In genomic region chr20:17431621-17432364, GRCh38 we compare ENCODE assay signal across 8 cellular contexts.
DNase-seq lines count a peak whose midpoint lies in the region; ATAC-seq and TF ChIP-seq lines count a peak whose summit lies in the region.

No MANE protein-coding gene starts in this region.

- no peak for ATAC-seq in mucosa of descending colon
- ATAC-seq in GM21723 (IDR thresholded peaks at IDR 0.05; ENCODE audit: unreplicated experiment): no peak

- no peak overlapping the region for H2AK5ac ChIP-seq in H9 (ENCODE audit: insufficient read length, low read length)

- H3K4me1 Mint-ChIP-seq in H9: peaks cover 16 to 23% of the 10 kb centered on the region in 2 experiments
- H3K4me1 Mint-ChIP-seq in endodermal cell: peaks cover 24% of the 10 kb centered on the region

- H2BK120ac ChIP-seq in H9 (ENCODE audit: low read depth, low read length, poor library complexity, severe bottlenecking): no peak overlapping the region

- no peak for TF ChIP-seq POLR2A in stomach (IDR thresholded peaks at IDR 0.05)

- no peak overlapping the region for H3K4ac ChIP-seq in H9 (ENCODE audit: low read depth, low read length)

- intact Hi-C loops in mucosa of descending colon (cut with DNase I, micrococcal nuclease) (loop anchor here (2.0 to 5.0 kb wide), 2 partner anchors 629 kb away; no protein-coding TSS in a partner anchor), stomach (cut with DNase I; ENCODE audit: low total_unique reads) (loop anchor here (5.0 kb wide), 1 partner anchor 629 kb away; no protein-coding TSS in a partner anchor)

- H3K18ac ChIP-seq in H9 (ENCODE audit: insufficient read length, low read depth, low read length): no peak overlapping the region

- H3K36me3 Mint-ChIP-seq in H9 (ENCODE audit: insufficient read depth in 1 of 3, low read depth in 3 of 3) (no peaks in the 10 kb centered on the region), endodermal cell (ENCODE audit: low read depth) (no peaks in the 10 kb centered on the region)

- H2BK12ac ChIP-seq in H9 (ENCODE audit: insufficient read length, low read depth, low read length): no peak overlapping the region

- no peak overlapping the region for H3K27ac Mint-ChIP-seq in H9
- no peak overlapping the region for H3K27ac Mint-ChIP-seq in endodermal cell

- H3K4me1 ChIP-seq in H9 (ENCODE audit: insufficient read depth, low read length): no peaks in the 10 kb centered on the region; the same call in 1 of the 2 replicates
- H3K4me1 ChIP-seq in endodermal cell (ENCODE audit: control insufficient read depth, insufficient read depth, low read length): no peaks in the 10 kb centered on the region
- no peaks in the 10 kb centered on the region for H3K4me1 ChIP-seq in mucosa of descending colon (ENCODE audit: low read depth)
- H3K4me1 ChIP-seq in stomach: peaks cover 0 to 9% (median 0%) of the 10 kb centered on the region in 4 donors

- TF ChIP-seq EP300 in stomach (IDR thresholded peaks at IDR 0.05): no peak

- no peak overlapping the region for H2BK20ac ChIP-seq in H9 (ENCODE audit: low read depth, low read length, poor library complexity, severe bottlenecking)

- no peak overlapping the region for H3K56ac ChIP-seq in H9 (ENCODE audit: insufficient read length, low read depth, low read length)

- H3K9me3 ChIP-seq in H9 (ENCODE audit: control insufficient read depth, low read depth, low read length) (no peaks in the 10 kb centered on the region), endodermal cell (ENCODE audit: control insufficient read depth, low read length) (no peaks in the 10 kb centered on the region), mucosa of descending colon (no peaks in the 10 kb centered on the region), stomach (no peaks in the 10 kb centered on the region)

- no peak overlapping the region for H4K91ac ChIP-seq in H9 (ENCODE audit: insufficient read length, low read depth, low read length)

- DNase-seq in C1 segment of cervical spinal cord (lab: John Stamatoyannopoulos, UW) (peak in 8 of 14 donors; percentile 2 to 61 (median 10)), H9 (peak; percentile 62), NCI-H2171 treated with DMSO at 0.1 percent for 48 hours (lab: John Stamatoyannopoulos, UW) (peak; percentile 55), endodermal cell (peak; percentile 87), mucosa of descending colon (peak in 2 of 3 donors; percentile 46 to 51), stomach (peak; percentile 51)
- DNase-seq in activated CD4-positive, alpha-beta T cell treated with anti-CD3 and anti-CD28 coated beads, Interleukin-2, amount 50 U/mL, for 4 hours: peak; percentile 16 to 32

- no peaks in the 10 kb centered on the region for H3K36me3 ChIP-seq in endodermal cell (ENCODE audit: control insufficient read depth, insufficient read depth, low read length)
- no peaks in the 10 kb centered on the region for H3K36me3 ChIP-seq in mucosa of descending colon (ENCODE audit: low read depth)
- no peaks in the 10 kb centered on the region for H3K36me3 ChIP-seq in stomach

- H3T11ph ChIP-seq in H9 (ENCODE audit: low read length): no peak overlapping the region

- H4K20me1 ChIP-seq in H9 (ENCODE audit: control insufficient read depth, insufficient read depth, insufficient read length): no peaks in the 10 kb centered on the region

- H3K27ac ChIP-seq in H9 (ENCODE audit: insufficient read length, low read depth, low read length): no peak overlapping the region
- no peak overlapping the region for H3K27ac ChIP-seq in endodermal cell (ENCODE audit: low read depth, low read length)
- H3K27ac ChIP-seq in stomach: no peak overlapping the region

- peaks cover 2% of the 10 kb centered on the region for H3K27me3 Mint-ChIP-seq in H9 (ENCODE audit: low read depth)
- peaks cover 6% of the 10 kb centered on the region for H3K27me3 Mint-ChIP-seq in endodermal cell (ENCODE audit: insufficient read depth)

- no peak overlapping the region for H2AFZ ChIP-seq in H9 (ENCODE audit: low read length)

- H3K4me3 ChIP-seq in endodermal cell (ENCODE audit: low read length) (no peak overlapping the region), mucosa of descending colon (no peak overlapping the region), stomach (no peak overlapping the region)

- no peak overlapping the region for H3K9ac ChIP-seq in H9 (ENCODE audit: extremely low read depth, insufficient read length, low read length)
- H3K9ac ChIP-seq in endodermal cell (ENCODE audit: extremely low read depth, low read length, poor library complexity, severe bottlenecking): no peak overlapping the region

- H2BK15ac ChIP-seq in H9 (ENCODE audit: low read depth, low read length): no peak overlapping the region

- no peak overlapping the region for H3K23ac ChIP-seq in H9 (ENCODE audit: insufficient read length, low read depth, low read length)

- H4K8ac ChIP-seq in H9 (replicated peaks; ENCODE audit: insufficient read length, low read depth, low read length): no peak overlapping the region

- no peaks in the 10 kb centered on the region for H3K79me1 ChIP-seq in H9 (ENCODE audit: insufficient read depth, low read depth, low read length, poor library complexity, severe bottlenecking)

- H3K4me2 ChIP-seq in H9 (ENCODE audit: insufficient read depth, insufficient read length, low read length): no peak overlapping the region

- H3K27me3 ChIP-seq in H9 (ENCODE audit: insufficient read depth, low read length): no peaks in the 10 kb centered on the region
- no peaks in the 10 kb centered on the region for H3K27me3 ChIP-seq in endodermal cell (ENCODE audit: control insufficient read depth, insufficient read depth, low read length, poor library complexity, severe bottlenecking)
- peaks cover 0 to 21% (median 0%) of the 10 kb centered on the region in 3 donors for H3K27me3 ChIP-seq in stomach

- H3K9me3 Mint-ChIP-seq in H9: no peaks in the 10 kb centered on the region
- no peaks in the 10 kb centered on the region for H3K9me3 Mint-ChIP-seq in endodermal cell

- TF ChIP-seq CTCF in H9 (conservative IDR thresholded peaks at IDR 0.05) (peak; percentile 96), endodermal cell (conservative IDR thresholded peaks at IDR 0.05) (peak; percentile 98), mucosa of descending colon (IDR thresholded peaks at IDR 0.05) (peak; percentile 70), stomach (IDR thresholded peaks at IDR 0.05) (peak in 5 of 7 experiments; percentile 27 to 92 (median 73))

- H2BK5ac ChIP-seq in H9 (ENCODE audit: insufficient read length, low read length): no peak overlapping the region

- no peak overlapping the region for H4K5ac ChIP-seq in H9 (ENCODE audit: insufficient read length, low read depth, low read length)

- H3K4me3 Mint-ChIP-seq in H9: no peak overlapping the region
- H3K4me3 Mint-ChIP-seq in endodermal cell: no peak overlapping the region

- no peaks in the 10 kb centered on the region for H3K79me2 ChIP-seq in H9 (ENCODE audit: insufficient read depth, low read length)

- H3K14ac ChIP-seq in H9 (ENCODE audit: insufficient read depth, low read length): no peak overlapping the region

- no peaks in the 10 kb centered on the region for H3K23me2 ChIP-seq in H9 (ENCODE audit: insufficient read length, low read depth, low read length, poor library complexity, severe bottlenecking)

- no CpG with 5 or more reads among the region's 17 CpGs for WGBS in H9 (ENCODE audit: extremely low coverage, insufficient read length, low lambda C conversion rate)
- WGBS in endodermal cell (ENCODE audit: insufficient coverage in 1 of 2, insufficient read length in 1 of 2), 2 experiments: 44 to 45% methylated on average over 8 to 17 of the region's 17 CpGs
- 30 to 35% (median 31%) methylated on average over 17 of the region's 17 CpGs for WGBS in stomach, 5 donors

Comparison
In these comparisons a context has a peak if more than half of its experiments do, and no peak if none do; other contexts are left out.
1. DNase-seq: peak in every context shown above with its lines; median percentile 87 in endodermal cell; 62 in H9; 55 in NCI-H2171 treated with DMSO at 0.1 percent for 48 hours; 51 in stomach; 48 in mucosa of descending colon; 24 in activated CD4-positive, alpha-beta T cell treated with anti-CD3 and anti-CD28 coated beads, Interleukin-2, amount 50 U/mL, for 4 hours; 10 in C1 segment of cervical spinal cord.